In the genomic region with DNA sequence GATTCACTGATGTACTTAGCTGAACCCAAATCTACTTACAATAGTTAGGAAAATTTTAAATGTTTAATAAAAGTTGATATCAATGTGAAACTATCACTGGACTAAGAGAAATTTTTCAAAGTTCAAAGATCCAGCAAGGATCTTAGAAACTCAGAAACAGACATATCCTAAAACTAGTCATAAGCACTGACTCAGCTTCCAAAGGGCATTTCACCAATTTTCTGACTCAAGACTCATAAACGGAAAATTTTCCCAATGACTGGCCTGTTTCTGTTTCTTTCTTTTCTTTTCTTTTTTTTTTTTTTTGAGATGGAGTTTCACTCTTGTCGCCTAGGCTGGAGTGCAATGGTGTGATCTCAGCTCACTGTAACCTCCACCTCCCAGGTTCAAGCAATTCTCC, we compare ENCODE assay signal across 11 cellular contexts.
DNase-seq lines count a peak whose midpoint lies in the region; ATAC-seq and TF ChIP-seq lines count a peak whose summit lies in the region.
"Had no signal": no experiment of that assay in that cellular context is flagged by ENCODE, and none has a peak within 500 bp of the region (broad histone marks: within the 10 kb centered on the region; RNA-seq: fewer than 3 reads in every experiment).

No MANE protein-coding gene starts in this region.

- peaks cover 58% of the 10 kb centered on the region for H3K4me1 Mint-ChIP-seq in HFFc6 (ENCODE audit: low read depth)

- in situ Hi-C loops in brain microvascular endothelial cell (cut with HindIII; ENCODE audit: low pct_ligation_motif_present, low sequenced_read_pairs) = no loop called here

- DNase-seq in AG04449 (ENCODE audit: low read depth, low spot score) (peak; percentile 42), HFFc6 (peak; percentile 82), brain microvascular endothelial cell (peak; percentile 62), mucosa of descending colon (no peak), UCSD-AML1 (lab: John Stamatoyannopoulos, UW; ENCODE audit: unreplicated experiment) (no peak), NCI-H2107 treated with DMSO at 0.1 percent for 48 hours (lab: John Stamatoyannopoulos, UW; ENCODE audit: unreplicated experiment) (no peak), SHP77 treated with DMSO at 0.1 percent for 48 hours (lab: John Stamatoyannopoulos, UW) (no peak)
- DNase-seq: CD8-positive, alpha-beta T cell; NCI-H1436 treated with DMSO at 0.1 percent for 48 hours; T-helper 9 cell had no signal

- no peaks in the 10 kb centered on the region for H3K9me3 ChIP-seq in mucosa of descending colon

- POLR2A ChIA-PET in AG04449 (lab: Yijun Ruan, JAX) = interaction anchor here (0.9 kb wide), 1 partner anchor 37 kb away, joined by 3 read pairs; no protein-coding TSS in a partner anchor

- peaks cover 4% of the 10 kb centered on the region; the same call in 1 of the 2 replicates for H3K36me3 Mint-ChIP-seq in HFFc6 (ENCODE audit: low read depth)

- ATAC-seq in mucosa of descending colon = peak; percentile 61
- ATAC-seq in GM19463 (IDR thresholded peaks at IDR 0.05; ENCODE audit: unreplicated experiment) = no peak
- ATAC-seq: CD8-positive, alpha-beta T cell had no signal

- no peaks in the 10 kb centered on the region for H3K9me3 Mint-ChIP-seq in HFFc6
- H3K9me3 Mint-ChIP-seq: CD8-positive, alpha-beta T cell had no signal

- intact Hi-C loops in mucosa of descending colon (cut with DNase I, micrococcal nuclease) = no loop called here

- no peak overlapping the region for H3K4me3 ChIP-seq in AG04449 (ENCODE audit: low read depth, low read length)
- H3K4me3 ChIP-seq in brain microvascular endothelial cell (ENCODE audit: low read depth, low read length) = no peak overlapping the region
- H3K4me3 ChIP-seq in mucosa of descending colon = no peak overlapping the region

- peak overlapping the region; percentile 78 for H3K27ac ChIP-seq in brain microvascular endothelial cell

- peak overlapping the region; percentile 93 for H3K27ac Mint-ChIP-seq in HFFc6
- H3K27ac Mint-ChIP-seq: CD8-positive, alpha-beta T cell had no signal

- CTCF ChIA-PET in AG04449 (lab: Yijun Ruan, JAX) = no interaction called here

- peak overlapping the region; percentile 76 for H3K4me3 Mint-ChIP-seq in HFFc6
- H3K4me3 Mint-ChIP-seq: CD8-positive, alpha-beta T cell had no signal

- peaks cover 1% of the 10 kb centered on the region; the same call in 1 of the 2 replicates for H3K27me3 Mint-ChIP-seq in HFFc6 (ENCODE audit: insufficient read depth)

- TF ChIP-seq CTCF in AG04449 (IDR thresholded peaks at IDR 0.05; ENCODE audit: insufficient read depth, low read length, missing control alignments) (no peak), HFFc6 (IDR thresholded peaks at IDR 0.05) (no peak), brain microvascular endothelial cell (IDR thresholded peaks at IDR 0.05; ENCODE audit: low read depth, low read length, missing control alignments) (no peak), mucosa of descending colon (IDR thresholded peaks at IDR 0.05) (no peak)

- H3K36me3 ChIP-seq in brain microvascular endothelial cell (replicated peaks) (no peaks in the 10 kb centered on the region), mucosa of descending colon (ENCODE audit: low read depth) (no peaks in the 10 kb centered on the region)

- no peaks in the 10 kb centered on the region for H3K4me1 ChIP-seq in mucosa of descending colon (ENCODE audit: low read depth)

- H3K27me3 ChIP-seq in brain microvascular endothelial cell (replicated peaks) = no peaks in the 10 kb centered on the region

Comparison
In these comparisons a context has a peak if more than half of its experiments do, and no peak if none do; other contexts are left out.
1. DNase-seq: peak in AG04449 (single experiment), HFFc6 (single experiment) and brain microvascular endothelial cell (single experiment); none in mucosa of descending colon (0 of 3), UCSD-AML1 (single experiment), NCI-H2107 treated with DMSO at 0.1 percent for 48 hours (single experiment) and SHP77 treated with DMSO at 0.1 percent for 48 hours (single experiment).